Comparison of ENCODE assay signal across 23 cellular contexts in genomic region chr12:128513831-128514230, GRCh38.
"Had no signal": no experiment of that assay in that cellular context is flagged by ENCODE, and none has a peak within 500 bp of the region (broad histone marks: within the 10 kb centered on the region; RNA-seq: fewer than 3 reads in every experiment).

No MANE protein-coding gene starts in this region.

- H3K4me1 Mint-ChIP-seq: IgD-negative memory B cell had no signal

- H3K27me3 Mint-ChIP-seq: IgD-negative memory B cell had no signal

- DNase-seq: Kasumi-1, MV-4-11, NCI-H1048, NCI-H1105, NCI-H1417, NCI-H1436 treated with DMSO at 0.1 percent for 48 hours, NCI-H1694, NCI-H187 treated with DMSO at 0.1 percent for 48 hours, NCI-H2029 treated with DMSO at 0.1 percent for 48 hours, NCI-H2171 treated with DMSO at 0.1 percent for 48 hours, NCI-H345, NCI-H446 treated with DMSO at 0.1 percent for 48 hours, NCI-H510A treated with DMSO at 0.1 percent for 48 hours, NCI-H526, Right ventricle myocardium superior, RPMI8226, SK-N-SH had no signal

- H3K36me3 Mint-ChIP-seq: IgD-negative memory B cell had no signal

- H3K9ac ChIP-seq: KMS-11, SK-N-SH had no signal

- FAIRE-seq: HTR-8/SVneo, K562, RCC 7860 had no signal

- H3K27ac Mint-ChIP-seq: IgD-negative memory B cell had no signal

- H3K4me3 ChIP-seq: K562 had no signal

- H3K27ac ChIP-seq: HL-60, KMS-11 had no signal

- ATAC-seq: K562 had no signal

- H3K9me3 ChIP-seq: SK-N-SH had no signal
